ENCODE assay signal across 25 cellular contexts in the genomic region with DNA sequence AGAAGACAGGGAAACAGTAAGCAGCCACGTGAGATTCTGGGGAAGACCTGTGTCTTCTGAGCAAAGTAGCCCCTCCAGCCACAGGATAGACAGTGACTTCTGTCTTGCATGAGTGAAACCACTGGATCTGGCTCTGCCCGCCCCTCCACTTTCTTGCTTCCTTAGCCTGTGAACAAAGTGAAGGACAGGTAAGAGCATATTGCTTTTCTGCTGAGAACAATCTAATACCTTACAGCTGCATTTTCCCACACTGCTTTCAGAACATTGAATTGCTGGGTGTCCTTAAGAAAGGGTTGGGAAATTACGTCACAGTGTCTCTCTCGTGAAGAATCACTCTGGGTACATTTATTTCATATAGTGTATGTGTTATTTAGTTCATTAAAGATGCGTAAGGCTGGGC.
"Had no signal": no experiment of that assay in that cellular context is flagged by ENCODE, and none has a peak within 500 bp of the region (broad histone marks: within the 10 kb centered on the region; RNA-seq: fewer than 3 reads in every experiment).

No MANE protein-coding gene starts in this region.

- ATAC-seq: foreskin keratinocyte; left cardiac atrium; natural killer cell treated with Interleukin-12 subunit alpha and Interleukin-12 subunit beta and Interleukin-15 and Interleukin-18, amount 100 ng/mL, for 72 hours; psoas muscle; sciatic nerve; stimulated activated memory B cell treated with anti-CD40 and anti-IgM and Interleukin-4, amounts not matched to agents 10 μg/mL and 1 μg/mL and 100 μg/mL, for 72 hours had no signal

- H3K9me3 ChIP-seq: left ventricle myocardium inferior, psoas muscle, spleen, tibial artery, upper lobe of left lung, vagina had no signal

- FAIRE-seq: endothelial cell of umbilical vein, kidney had no signal

- H3K4me1 Mint-ChIP-seq: stimulated activated memory B cell treated with anti-CD40 and anti-IgM and Interleukin-4, amounts not matched to agents 10 μg/mL and 1 μg/mL and 100 μg/mL, for 72 hours had no signal

- H3K27ac Mint-ChIP-seq: endodermal cell; natural killer cell treated with Interleukin-12 subunit alpha and Interleukin-12 subunit beta and Interleukin-15 and Interleukin-18, amount 100 ng/mL, for 72 hours; stimulated activated memory B cell treated with anti-CD40 and anti-IgM and Interleukin-4, amounts not matched to agents 10 μg/mL and 1 μg/mL and 100 μg/mL, for 72 hours; stimulated activated naive CD8-positive, alpha-beta T cell treated with anti-CD3 and anti-CD28 coated beads, Interleukin-15, Interleukin-2, amounts not matched to agents 100 ng/mL and 50 ng/mL, for 24 hours had no signal

- H3K4me3 ChIP-seq: left ventricle myocardium inferior, lung, psoas muscle, spleen, tibial artery, upper lobe of left lung, vagina had no signal

- H3K9me3 Mint-ChIP-seq: endodermal cell; natural killer cell treated with Interleukin-12 subunit alpha and Interleukin-12 subunit beta and Interleukin-15 and Interleukin-18, amount 100 ng/mL, for 72 hours; stimulated activated memory B cell treated with anti-CD40 and anti-IgM and Interleukin-4, amounts not matched to agents 10 μg/mL and 1 μg/mL and 100 μg/mL, for 72 hours; stimulated activated naive CD8-positive, alpha-beta T cell treated with anti-CD3 and anti-CD28 coated beads, Interleukin-15, Interleukin-2, amounts not matched to agents 100 ng/mL and 50 ng/mL, for 24 hours had no signal

- DNase-seq: effector CD4-positive, alpha-beta T cell; endodermal cell; erythroblast; foreskin keratinocyte; kidney; left cardiac atrium; left ventricle myocardium inferior; mesenchymal stem cell; midbrain; occipital lobe; psoas muscle; retina; spleen; stimulated activated CD4-positive, alpha-beta T cell treated with anti-CD3 and anti-CD28 coated beads, Interleukin-15, amount 100 ng/mL, for 24 hours; stimulated activated CD4-positive, alpha-beta T cell treated with anti-CD3 and anti-CD28 coated beads, Interleukin-1b, Interleukin-23, amount 100 ng/mL, for 48 hours; stimulated activated CD4-positive, alpha-beta T cell treated with anti-CD3 and anti-CD28 coated beads, Interleukin-4, amount 100 ng/mL, for 24 hours; tibial artery; upper lobe of left lung had no signal

- H3K4me3 Mint-ChIP-seq: endodermal cell; natural killer cell treated with Interleukin-12 subunit alpha and Interleukin-12 subunit beta and Interleukin-15 and Interleukin-18, amount 100 ng/mL, for 72 hours; stimulated activated memory B cell treated with anti-CD40 and anti-IgM and Interleukin-4, amounts not matched to agents 10 μg/mL and 1 μg/mL and 100 μg/mL, for 72 hours; stimulated activated naive CD8-positive, alpha-beta T cell treated with anti-CD3 and anti-CD28 coated beads, Interleukin-15, Interleukin-2, amounts not matched to agents 100 ng/mL and 50 ng/mL, for 24 hours had no signal

- H3K4me1 ChIP-seq: foreskin keratinocyte, left ventricle myocardium inferior, psoas muscle, spleen, tibial artery, upper lobe of left lung, vagina had no signal

- H3K27me3 ChIP-seq: foreskin keratinocyte, spleen, tibial artery, upper lobe of left lung, vagina had no signal

- H3K27ac ChIP-seq: foreskin keratinocyte, left ventricle myocardium inferior, psoas muscle, spleen, tibial artery, upper lobe of left lung, vagina had no signal

- H3K27me3 Mint-ChIP-seq: natural killer cell treated with Interleukin-12 subunit alpha and Interleukin-12 subunit beta and Interleukin-15 and Interleukin-18, amount 100 ng/mL, for 72 hours; stimulated activated memory B cell treated with anti-CD40 and anti-IgM and Interleukin-4, amounts not matched to agents 10 μg/mL and 1 μg/mL and 100 μg/mL, for 72 hours; stimulated activated naive CD8-positive, alpha-beta T cell treated with anti-CD3 and anti-CD28 coated beads, Interleukin-15, Interleukin-2, amounts not matched to agents 100 ng/mL and 50 ng/mL, for 24 hours had no signal
